Comparison of ENCODE assay signal across 8 cellular contexts in genomic region chr1:204207136-204207616, GRCh38. TPM values are rescaled to one million over a fixed set of nuclear protein-coding genes. Genes with fewer than 3 reads are reported as not detected.
A peak's percentile ranks its signal among the peaks of the same experiment; 100 is the strongest.
DNase-seq lines count a peak whose midpoint lies in the region; ATAC-seq and TF ChIP-seq lines count a peak whose summit lies in the region.

No MANE protein-coding gene starts in this region.

- DNase-seq in ELF-1 (ENCODE audit: low read depth, low spot score) (peak; percentile 90), HPDE6-E6E7 (ENCODE audit: extremely low spot score) (peak; percentile 77), SHP77 (lab: John Stamatoyannopoulos, UW) (peak; percentile 25 to 35), trophoblast cell (peak; percentile 50 to 81), upper lobe of left lung (peak; percentile 69 to 94)
- DNase-seq in activated T-helper 9 cell treated with anti-CD3 and anti-CD28 coated beads, Interleukin-2, amount 50 U/mL, for 16 hours (ENCODE audit: low read depth), result peak; percentile 62

- peak; percentile 58 to 85 (median 68) for TF ChIP-seq CTCF in gastroesophageal sphincter (IDR thresholded peaks at IDR 0.05)
- peak; percentile 79 to 88 (median 85) for TF ChIP-seq CTCF in upper lobe of left lung (IDR thresholded peaks at IDR 0.05)

- ATAC-seq in gastroesophageal sphincter, result peak; percentile 78
- peak; percentile 83 to 92 for ATAC-seq in upper lobe of left lung (ENCODE audit: low FRiP score in 2 of 2)
- no peak for ATAC-seq in HG03045 (IDR thresholded peaks at IDR 0.05; ENCODE audit: unreplicated experiment)

- H3K4me3 ChIP-seq in gastroesophageal sphincter (no peak overlapping the region), trophoblast cell (ENCODE audit: low read depth, low read length) (no peak overlapping the region), upper lobe of left lung (no peak overlapping the region)

- no peak overlapping the region for H4K12ac ChIP-seq in trophoblast cell (ENCODE audit: low read depth, low read length)

- no peak overlapping the region for H3K27ac ChIP-seq in gastroesophageal sphincter
- H3K27ac ChIP-seq in trophoblast cell (ENCODE audit: low read depth, low read length), result no peak overlapping the region
- H3K27ac ChIP-seq in upper lobe of left lung, result no peak overlapping the region

- H3K27me3 ChIP-seq in gastroesophageal sphincter (peaks cover 80% of the 10 kb centered on the region), trophoblast cell (ENCODE audit: insufficient read depth, low read length) (no peaks in the 10 kb centered on the region), upper lobe of left lung (no peaks in the 10 kb centered on the region)

- no peak overlapping the region for H2BK120ac ChIP-seq in trophoblast cell (ENCODE audit: insufficient read depth, low read length, poor library complexity)

- no peaks in the 10 kb centered on the region for H3K36me3 ChIP-seq in gastroesophageal sphincter
- no peaks in the 10 kb centered on the region for H3K36me3 ChIP-seq in trophoblast cell (ENCODE audit: control insufficient read depth in 1 of 2, insufficient read depth in 2 of 2, low read length in 2 of 2)
- H3K36me3 ChIP-seq in upper lobe of left lung, result no peaks in the 10 kb centered on the region

- H3K18ac ChIP-seq in trophoblast cell (ENCODE audit: low read length), result no peak overlapping the region

- peaks cover 0 to 9% (median 0%) of the 10 kb centered on the region in 3 donors for H3K4me1 ChIP-seq in gastroesophageal sphincter
- H3K4me1 ChIP-seq in trophoblast cell (ENCODE audit: control insufficient read depth in 1 of 2, insufficient read depth in 2 of 2, low read length in 2 of 2), result peaks cover 0 to 3% of the 10 kb centered on the region in 2 experiments
- peaks cover 0 to 5% (median 2%) of the 10 kb centered on the region in 4 donors for H3K4me1 ChIP-seq in upper lobe of left lung

- H2BK5ac ChIP-seq in trophoblast cell (ENCODE audit: low read depth, low read length, poor library complexity), result no peak overlapping the region

- TF ChIP-seq POLR2A in gastroesophageal sphincter (IDR thresholded peaks at IDR 0.05) (no peak), upper lobe of left lung (IDR thresholded peaks at IDR 0.05) (no peak)

- WGBS in gastroesophageal sphincter (ENCODE audit: low coverage in 1 of 2), 2 donors, result 100% methylated on average over 1 of the region's 13 CpGs; no CpG with 5 or more reads in 1 of the 2 donors
- WGBS in trophoblast cell (ENCODE audit: extremely low coverage, insufficient coverage, insufficient read length), result no CpG with 5 or more reads among the region's 13 CpGs
- 17 to 19% methylated on average over 9 to 13 of the region's 13 CpGs for WGBS in upper lobe of left lung, 2 donors

- TF ChIP-seq EP300 in gastroesophageal sphincter (IDR thresholded peaks at IDR 0.05), result no peak
- TF ChIP-seq EP300 in upper lobe of left lung (IDR thresholded peaks at IDR 0.05), result no peak

- peaks cover 2% of the 10 kb centered on the region for H3K79me2 ChIP-seq in trophoblast cell (ENCODE audit: control insufficient read depth, insufficient read depth, low read length, poor library complexity)

- H3K9me3 ChIP-seq in gastroesophageal sphincter, result no peaks in the 10 kb centered on the region
- H3K9me3 ChIP-seq in trophoblast cell (ENCODE audit: insufficient read depth, low read depth, low read length), result no peaks in the 10 kb centered on the region
- no peaks in the 10 kb centered on the region for H3K9me3 ChIP-seq in upper lobe of left lung

- H3K9ac ChIP-seq in trophoblast cell (ENCODE audit: low read length), result no peak overlapping the region

- no peak overlapping the region for H4K8ac ChIP-seq in trophoblast cell (ENCODE audit: low read depth, low read length)

- no peak overlapping the region for H2AK5ac ChIP-seq in trophoblast cell (ENCODE audit: low read length)

- no peak overlapping the region for H2BK12ac ChIP-seq in trophoblast cell (ENCODE audit: low read length)

- no peaks in the 10 kb centered on the region for H3K79me1 ChIP-seq in trophoblast cell (ENCODE audit: low read length)

- no peak overlapping the region for H3K14ac ChIP-seq in trophoblast cell (ENCODE audit: low read length)

- no peak overlapping the region for H3K4me2 ChIP-seq in trophoblast cell (ENCODE audit: low read length)

- no peak overlapping the region for H3K4ac ChIP-seq in trophoblast cell (ENCODE audit: low read depth, low read length)

- H4K91ac ChIP-seq in trophoblast cell (ENCODE audit: low read depth, low read length), result no peak overlapping the region

- H3K23ac ChIP-seq in trophoblast cell (ENCODE audit: low read length), result no peak overlapping the region

- H2AFZ ChIP-seq in trophoblast cell (ENCODE audit: insufficient read depth, low read length, poor library complexity), result no peak overlapping the region

RNA-seq across cellular contexts. Expression of gene GOLT1A, which starts 6.6 kb away (rescaled TPM):
- 1 to 10 TPM in 1 of 4 donors, not detected in 3; 1.1 TPM for total RNA-seq in gastroesophageal sphincter
- 0.74 and 0.76 TPM in 2 replicates for polyA plus RNA-seq in trophoblast cell (2013)
- 10 to 100 TPM in 3 of 6 donors, 1 to 10 TPM in 2, not detected in 1; 7.5 to 18.5 (median 10.1) TPM for total RNA-seq in upper lobe of left lung

RNA-seq across cellular contexts. Expression of gene KISS1, which starts 10.9 kb away (rescaled TPM):
- total RNA-seq in gastroesophageal sphincter, result not detected
- 0.08 TPM in 1 of 2 replicates, not detected in the other for polyA plus RNA-seq in trophoblast cell (2013)
- total RNA-seq in upper lobe of left lung, result 1 to 10 TPM in 1 of 6 donors, under 1 TPM in 1, not detected in 4; 0.91 to 6.5 TPM

RNA-seq across cellular contexts. Expression of gene REN, which starts 41.0 kb away (rescaled TPM):
- not detected for total RNA-seq in gastroesophageal sphincter
- polyA plus RNA-seq in trophoblast cell (2013), result 0.04 TPM in 1 of 2 replicates, not detected in the other
- under 1 TPM in 3 of 6 donors, not detected in 3; 0.64 to 0.76 (median 0.66) TPM for total RNA-seq in upper lobe of left lung

RNA-seq across cellular contexts. Expression of gene ETNK2, which starts 55.3 kb away (rescaled TPM):
- total RNA-seq in gastroesophageal sphincter (10 to 100 TPM in 2 of 4 donors, 1 to 10 TPM in 2; 6.1 to 21.1 (median 9.5) TPM), upper lobe of left lung (1 to 10 TPM in 5 of 6 donors, not detected in 1; 3.2 to 8.9 (median 6.0) TPM)
- polyA plus RNA-seq in trophoblast cell (2013), result 7.7 and 8.1 TPM in 2 replicates

Comparison
In these comparisons a context has a peak if more than half of its experiments do, and no peak if none do; other contexts are left out.
1. DNase-seq: peak in every context shown above with its lines; median percentile 90 in ELF-1; 82 in upper lobe of left lung; 77 in HPDE6-E6E7; 66 in trophoblast cell; 62 in activated T-helper 9 cell treated with anti-CD3 and anti-CD28 coated beads, Interleukin-2, amount 50 U/mL, for 16 hours; 30 in SHP77.